2 cellular contexts compared by ENCODE assay signal in the genomic region with DNA sequence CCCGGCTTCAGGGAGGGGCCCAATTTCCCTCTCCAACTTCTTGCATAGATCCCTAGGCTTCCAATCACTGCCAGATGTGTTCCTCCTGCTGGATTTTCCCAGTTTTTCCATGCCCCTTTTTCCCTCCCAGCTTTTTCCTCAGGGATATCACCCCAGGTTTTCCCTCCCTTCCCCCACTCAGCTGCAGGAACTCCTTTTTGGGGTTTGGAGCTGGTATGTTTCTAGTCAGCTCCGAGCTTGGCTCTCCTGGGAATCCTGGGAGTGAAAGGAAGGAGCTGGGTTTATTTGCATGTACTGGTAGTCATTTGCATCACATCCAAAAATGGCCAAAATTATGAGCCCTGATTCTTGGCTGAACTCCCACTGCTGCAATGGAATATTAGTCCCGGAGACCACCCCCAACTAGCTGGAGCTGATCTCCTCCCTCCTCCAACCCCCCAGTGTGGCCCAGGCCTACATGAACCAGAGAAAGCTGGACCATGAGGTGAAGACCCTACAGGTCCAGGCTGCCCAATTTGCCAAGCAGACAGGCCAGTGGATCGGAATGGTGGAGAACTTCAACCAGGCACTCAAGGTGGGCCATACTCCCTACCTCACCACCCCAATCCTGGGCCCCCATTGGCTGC.
TF ChIP-seq lines count a peak whose summit lies in the region.

No MANE protein-coding gene starts in this region.

TF ChIP-seq in GM23338, 12 proteins besides CTCF, POLR2A, EP300 and RAD21:
- no peak for TF ChIP-seq JUNB (IDR thresholded peaks at IDR 0.05; ENCODE audit: unreplicated experiment)
- TF ChIP-seq, protein P1, sequence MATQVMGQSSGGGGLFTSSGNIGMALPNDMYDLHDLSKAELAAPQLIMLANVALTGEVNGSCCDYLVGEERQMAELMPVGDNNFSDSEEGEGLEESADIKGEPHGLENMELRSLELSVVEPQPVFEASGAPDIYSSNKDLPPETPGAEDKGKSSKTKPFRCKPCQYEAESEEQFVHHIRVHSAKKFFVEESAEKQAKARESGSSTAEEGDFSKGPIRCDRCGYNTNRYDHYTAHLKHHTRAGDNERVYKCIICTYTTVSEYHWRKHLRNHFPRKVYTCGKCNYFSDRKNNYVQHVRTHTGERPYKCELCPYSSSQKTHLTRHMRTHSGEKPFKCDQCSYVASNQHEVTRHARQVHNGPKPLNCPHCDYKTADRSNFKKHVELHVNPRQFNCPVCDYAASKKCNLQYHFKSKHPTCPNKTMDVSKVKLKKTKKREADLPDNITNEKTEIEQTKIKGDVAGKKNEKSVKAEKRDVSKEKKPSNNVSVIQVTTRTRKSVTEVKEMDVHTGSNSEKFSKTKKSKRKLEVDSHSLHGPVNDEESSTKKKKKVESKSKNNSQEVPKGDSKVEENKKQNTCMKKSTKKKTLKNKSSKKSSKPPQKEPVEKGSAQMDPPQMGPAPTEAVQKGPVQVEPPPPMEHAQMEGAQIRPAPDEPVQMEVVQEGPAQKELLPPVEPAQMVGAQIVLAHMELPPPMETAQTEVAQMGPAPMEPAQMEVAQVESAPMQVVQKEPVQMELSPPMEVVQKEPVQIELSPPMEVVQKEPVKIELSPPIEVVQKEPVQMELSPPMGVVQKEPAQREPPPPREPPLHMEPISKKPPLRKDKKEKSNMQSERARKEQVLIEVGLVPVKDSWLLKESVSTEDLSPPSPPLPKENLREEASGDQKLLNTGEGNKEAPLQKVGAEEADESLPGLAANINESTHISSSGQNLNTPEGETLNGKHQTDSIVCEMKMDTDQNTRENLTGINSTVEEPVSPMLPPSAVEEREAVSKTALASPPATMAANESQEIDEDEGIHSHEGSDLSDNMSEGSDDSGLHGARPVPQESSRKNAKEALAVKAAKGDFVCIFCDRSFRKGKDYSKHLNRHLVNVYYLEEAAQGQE (IDR thresholded peaks at IDR 0.05; ENCODE audit: unreplicated experiment): no peak

TF ChIP-seq in SK-N-SH, 30 proteins besides CTCF, POLR2A, EP300 and RAD21:
- no peak for TF ChIP-seq TAF1 (IDR thresholded peaks at IDR 0.05; ENCODE audit: borderline replicate concordance, low read depth, low read length)
- TF ChIP-seq, protein P2, sequence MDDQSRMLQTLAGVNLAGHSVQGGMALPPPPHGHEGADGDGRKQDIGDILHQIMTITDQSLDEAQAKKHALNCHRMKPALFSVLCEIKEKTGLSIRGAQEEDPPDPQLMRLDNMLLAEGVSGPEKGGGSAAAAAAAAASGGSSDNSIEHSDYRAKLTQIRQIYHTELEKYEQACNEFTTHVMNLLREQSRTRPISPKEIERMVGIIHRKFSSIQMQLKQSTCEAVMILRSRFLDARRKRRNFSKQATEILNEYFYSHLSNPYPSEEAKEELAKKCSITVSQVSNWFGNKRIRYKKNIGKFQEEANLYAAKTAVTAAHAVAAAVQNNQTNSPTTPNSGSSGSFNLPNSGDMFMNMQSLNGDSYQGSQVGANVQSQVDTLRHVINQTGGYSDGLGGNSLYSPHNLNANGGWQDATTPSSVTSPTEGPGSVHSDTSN (IDR thresholded peaks at IDR 0.05): no peak
- no peak for TF ChIP-seq RXRA (IDR thresholded peaks at IDR 0.05; ENCODE audit: borderline replicate concordance, low read depth)
- TF ChIP-seq MEF2A (IDR thresholded peaks at IDR 0.05; ENCODE audit: borderline replicate concordance, low read depth): no peak
- TF ChIP-seq MXI1 (IDR thresholded peaks at IDR 0.05; ENCODE audit: low read depth, low read length): no peak
- TF ChIP-seq TCF12 (IDR thresholded peaks at IDR 0.05): no peak
- no peak for TF ChIP-seq JUND (IDR thresholded peaks at IDR 0.05)
- TF ChIP-seq NRF1 (IDR thresholded peaks at IDR 0.05; ENCODE audit: low read depth, low read length): no peak
- TF ChIP-seq FOSL2 (IDR thresholded peaks at IDR 0.05; ENCODE audit: borderline replicate concordance, low read depth): no peak
- no peak for TF ChIP-seq RFX5 (IDR thresholded peaks at IDR 0.05; ENCODE audit: low read length)
- TF ChIP-seq GATA2 (CRISPR knock-in tag; IDR thresholded peaks at IDR 0.05): no peak
- TF ChIP-seq, protein P3, sequence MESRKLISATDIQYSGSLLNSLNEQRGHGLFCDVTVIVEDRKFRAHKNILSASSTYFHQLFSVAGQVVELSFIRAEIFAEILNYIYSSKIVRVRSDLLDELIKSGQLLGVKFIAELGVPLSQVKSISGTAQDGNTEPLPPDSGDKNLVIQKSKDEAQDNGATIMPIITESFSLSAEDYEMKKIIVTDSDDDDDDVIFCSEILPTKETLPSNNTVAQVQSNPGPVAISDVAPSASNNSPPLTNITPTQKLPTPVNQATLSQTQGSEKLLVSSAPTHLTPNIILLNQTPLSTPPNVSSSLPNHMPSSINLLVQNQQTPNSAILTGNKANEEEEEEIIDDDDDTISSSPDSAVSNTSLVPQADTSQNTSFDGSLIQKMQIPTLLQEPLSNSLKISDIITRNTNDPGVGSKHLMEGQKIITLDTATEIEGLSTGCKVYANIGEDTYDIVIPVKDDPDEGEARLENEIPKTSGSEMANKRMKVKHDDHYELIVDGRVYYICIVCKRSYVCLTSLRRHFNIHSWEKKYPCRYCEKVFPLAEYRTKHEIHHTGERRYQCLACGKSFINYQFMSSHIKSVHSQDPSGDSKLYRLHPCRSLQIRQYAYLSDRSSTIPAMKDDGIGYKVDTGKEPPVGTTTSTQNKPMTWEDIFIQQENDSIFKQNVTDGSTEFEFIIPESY (IDR thresholded peaks at IDR 0.05; ENCODE audit: borderline replicate concordance, low read depth): no peak
- TF ChIP-seq, protein P1 (IDR thresholded peaks at IDR 0.05; ENCODE audit: low read depth, low read length): no peak
- no peak for TF ChIP-seq TEAD4 (IDR thresholded peaks at IDR 0.05; ENCODE audit: borderline replicate concordance, insufficient read depth)
- TF ChIP-seq GABPA (IDR thresholded peaks at IDR 0.05; ENCODE audit: low read depth): no peak
- TF ChIP-seq YY1 (IDR thresholded peaks at IDR 0.05; ENCODE audit: low read depth): no peak
- no peak for TF ChIP-seq NFIC (IDR thresholded peaks at IDR 0.05; ENCODE audit: borderline replicate concordance)
